Comparison of ENCODE assay signal across 1 cellular context in genomic region chr5:146188358-146188757, GRCh38.
TF ChIP-seq lines count a peak whose summit lies in the region.

No MANE protein-coding gene starts in this region.

TF ChIP-seq in IMR-90, 13 proteins besides CTCF, POLR2A, EP300 and RAD21:
- TF ChIP-seq BHLHE40 (IDR thresholded peaks at IDR 0.05; ENCODE audit: low read depth, low read length) (no peak), SMC3 (IDR thresholded peaks at IDR 0.05; ENCODE audit: low read depth, low read length) (no peak), RFX5 (IDR thresholded peaks at IDR 0.05; ENCODE audit: low read depth, low read length) (no peak), FOS (IDR thresholded peaks at IDR 0.05; ENCODE audit: low read depth, low read length) (peak; percentile 61), MAZ (IDR thresholded peaks at IDR 0.05; ENCODE audit: borderline replicate concordance, low read depth, low read length) (no peak), MAFK (IDR thresholded peaks at IDR 0.05; ENCODE audit: low read depth, low read length) (peak; percentile 63), CEBPB (IDR thresholded peaks at IDR 0.05; ENCODE audit: low read depth, low read length) (0 out of 2 replicates have a peak, but pooled peaks have one; percentile 6), RCOR1 (IDR thresholded peaks at IDR 0.05; ENCODE audit: insufficient replicate concordance, low read length) (peak; percentile 34), MXI1 (IDR thresholded peaks at IDR 0.05; ENCODE audit: borderline replicate concordance, low read depth, low read length) (no peak), CHD1 (IDR thresholded peaks at IDR 0.05; ENCODE audit: low read depth, low read length) (no peak), NFE2L2 (IDR thresholded peaks at IDR 0.05; ENCODE audit: low read depth, low read length) (no peak)
- TF ChIP-seq, protein P1, sequence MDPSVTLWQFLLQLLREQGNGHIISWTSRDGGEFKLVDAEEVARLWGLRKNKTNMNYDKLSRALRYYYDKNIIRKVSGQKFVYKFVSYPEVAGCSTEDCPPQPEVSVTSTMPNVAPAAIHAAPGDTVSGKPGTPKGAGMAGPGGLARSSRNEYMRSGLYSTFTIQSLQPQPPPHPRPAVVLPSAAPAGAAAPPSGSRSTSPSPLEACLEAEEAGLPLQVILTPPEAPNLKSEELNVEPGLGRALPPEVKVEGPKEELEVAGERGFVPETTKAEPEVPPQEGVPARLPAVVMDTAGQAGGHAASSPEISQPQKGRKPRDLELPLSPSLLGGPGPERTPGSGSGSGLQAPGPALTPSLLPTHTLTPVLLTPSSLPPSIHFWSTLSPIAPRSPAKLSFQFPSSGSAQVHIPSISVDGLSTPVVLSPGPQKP (IDR thresholded peaks at IDR 0.05; ENCODE audit: borderline replicate concordance, low read depth, low read length), result no peak
- TF ChIP-seq, protein P2, sequence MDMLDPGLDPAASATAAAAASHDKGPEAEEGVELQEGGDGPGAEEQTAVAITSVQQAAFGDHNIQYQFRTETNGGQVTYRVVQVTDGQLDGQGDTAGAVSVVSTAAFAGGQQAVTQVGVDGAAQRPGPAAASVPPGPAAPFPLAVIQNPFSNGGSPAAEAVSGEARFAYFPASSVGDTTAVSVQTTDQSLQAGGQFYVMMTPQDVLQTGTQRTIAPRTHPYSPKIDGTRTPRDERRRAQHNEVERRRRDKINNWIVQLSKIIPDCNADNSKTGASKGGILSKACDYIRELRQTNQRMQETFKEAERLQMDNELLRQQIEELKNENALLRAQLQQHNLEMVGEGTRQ (IDR thresholded peaks at IDR 0.05; ENCODE audit: low read depth, low read length), result no peak
